Comparison of ENCODE assay signal across 9 cellular contexts in the genomic region with DNA sequence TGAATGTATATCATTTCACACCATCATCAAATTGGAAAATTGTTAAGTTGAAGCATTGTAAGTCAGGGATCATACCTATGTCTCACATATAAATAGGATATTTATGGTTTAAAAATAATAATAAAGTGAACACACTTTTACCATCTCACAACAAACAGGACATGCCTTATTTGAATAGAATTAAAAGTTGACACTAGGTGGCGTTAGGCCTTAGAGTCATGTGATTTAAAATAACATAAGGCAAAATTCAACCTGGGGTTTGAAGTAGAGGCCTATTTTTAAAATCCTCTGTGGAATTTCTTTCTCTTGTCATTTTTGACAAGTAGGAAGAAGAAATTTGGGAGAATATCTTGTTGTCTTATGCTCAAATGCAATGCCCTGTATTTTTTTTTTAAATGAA.
A peak's percentile ranks its signal among the peaks of the same experiment; 100 is the strongest.
DNase-seq lines count a peak whose midpoint lies in the region; ATAC-seq, FAIRE-seq and TF ChIP-seq lines count a peak whose summit lies in the region.
"Had no signal": no experiment of that assay in that cellular context is flagged by ENCODE, and none has a peak within 500 bp of the region (broad histone marks: within the 10 kb centered on the region; RNA-seq: fewer than 3 reads in every experiment).

No MANE protein-coding gene starts in this region.

- H2AK5ac ChIP-seq in H1 (ENCODE audit: low read depth, low read length): no peak overlapping the region

- H3K79me1 ChIP-seq in H1 (ENCODE audit: low read depth, low read length): no peaks in the 10 kb centered on the region

- no peak for TF ChIP-seq EP300 in H1 (IDR thresholded peaks at IDR 0.05; ENCODE audit: borderline replicate concordance in 1 of 2, low read depth in 2 of 2, low read length in 2 of 2)
- no peak for TF ChIP-seq EP300 in sigmoid colon (IDR thresholded peaks at IDR 0.05)

- no peak overlapping the region for H3K14ac ChIP-seq in H1 (ENCODE audit: insufficient read length)

- no peak for FAIRE-seq in H1 (lab: Jason Lieb, UNC)

- no peak overlapping the region for H3K27ac ChIP-seq in H1 (ENCODE audit: low read depth, low read length)
- H3K27ac ChIP-seq in sigmoid colon: no peak overlapping the region
- H3K27ac ChIP-seq: prostate gland had no signal

- H3K4me2 ChIP-seq in H1 (ENCODE audit: insufficient read depth in 1 of 2, low read depth in 2 of 2, low read length in 2 of 2): no peak overlapping the region

- H3K27me3 ChIP-seq in H1 (replicated peaks in 1 of 4; ENCODE audit: control insufficient read depth in 3 of 4, extremely low read depth in 1 of 4, insufficient read depth in 3 of 4, low read length in 3 of 4) (no peaks in the 10 kb centered on the region), sigmoid colon (no peaks in the 10 kb centered on the region)

- H3K4me3 ChIP-seq in H1 (ENCODE audit: extremely low read depth in 1 of 4, insufficient read depth in 2 of 4, low read depth in 3 of 4, low read length in 4 of 4) (no peak overlapping the region), sigmoid colon (no peak overlapping the region)
- H3K4me3 ChIP-seq: prostate gland had no signal

- no peak overlapping the region for H2BK20ac ChIP-seq in H1 (ENCODE audit: low read length)

- H3K23ac ChIP-seq in H1 (ENCODE audit: insufficient read length): no peak overlapping the region

- TF ChIP-seq CTCF in H1 (IDR thresholded peaks at IDR 0.05; ENCODE audit: control extremely low read depth in 1 of 3, insufficient read depth in 1 of 3, low read depth in 1 of 3, low read length in 3 of 3) (no peak), sigmoid colon (IDR thresholded peaks at IDR 0.05) (no peak)

- H2BK5ac ChIP-seq in H1 (ENCODE audit: low read depth, low read length): no peak overlapping the region

- ATAC-seq in HG03354 (IDR thresholded peaks at IDR 0.05; ENCODE audit: poor library complexity, severe bottlenecking, unreplicated experiment): no peak

- DNase-seq in SIG-M5 treated with dmso at 0.1 percent for 504 hours (lab: John Stamatoyannopoulos, UW; ENCODE audit: unreplicated experiment) (peak; percentile 9), SIG-M5 (lab: John Stamatoyannopoulos, UW) (no peak), MV-4-11 (lab: John Stamatoyannopoulos, UW) (peak; percentile 0), H1 (ENCODE audit: low read depth in 1 of 2, low spot score in 2 of 2) (no peak), superior temporal gyrus (ENCODE audit: extremely low spot score) (peak; percentile 29), sigmoid colon (no peak)
- DNase-seq in activated CD4-positive, alpha-beta T cell treated with anti-CD3 and anti-CD28 coated beads for 4 hours: no peak

- no peaks in the 10 kb centered on the region for H3K23me2 ChIP-seq in H1 (ENCODE audit: low read depth, low read length)

- CTCF ChIA-PET in H1 (lab: Charles Lee; ENCODE audit: partially characterized antibody): interaction anchor here (0.7 to 1.0 kb wide), 2 partner anchors 12 to 73 kb away, joined by 3 read pairs; no protein-coding TSS in a partner anchor

- H2BK12ac ChIP-seq in H1 (ENCODE audit: low read depth, low read length): no peak overlapping the region

- no peak overlapping the region for H4K5ac ChIP-seq in H1 (ENCODE audit: insufficient read length, low read depth, low read length)

- no peaks in the 10 kb centered on the region for H4K20me1 ChIP-seq in H1 (replicated peaks in 1 of 2; ENCODE audit: control insufficient read depth in 1 of 2, insufficient read depth in 2 of 2, low read length in 2 of 2)

- no peak for TF ChIP-seq POLR2A in H1 (IDR thresholded peaks at IDR 0.05; ENCODE audit: control extremely low read depth in 1 of 2, low read depth in 2 of 2, low read length in 2 of 2)
- TF ChIP-seq POLR2A in sigmoid colon (IDR thresholded peaks at IDR 0.05): no peak

- no peak overlapping the region for H2BK120ac ChIP-seq in H1 (replicated peaks; ENCODE audit: low read depth, low read length)

- 16% methylated on average over 1 of the region's 1 CpG; no CpG with 5 or more reads in 1 of the 2 experiments for WGBS in H1 (ENCODE audit: extremely low coverage in 1 of 2, insufficient coverage in 1 of 2, insufficient read length in 1 of 2, insufficient replicate concordance in 2 of 2, low coverage in 1 of 2, low lambda C conversion rate in 2 of 2, missing lambda C conversion rate in 1 of 2), 2 experiments
- 7 to 18% methylated on average over 1 of the region's 1 CpG for WGBS in sigmoid colon, 2 donors

- H3K4me1 ChIP-seq in H1 (replicated peaks in 1 of 4; ENCODE audit: control insufficient read depth in 3 of 4, insufficient read depth in 4 of 4, low read length in 3 of 4): no peaks in the 10 kb centered on the region
- H3K4me1 ChIP-seq in sigmoid colon: no peaks in the 10 kb centered on the region
- H3K4me1 ChIP-seq: prostate gland had no signal

- H3K36me3 ChIP-seq in H1 (ENCODE audit: control insufficient read depth in 2 of 4, insufficient read depth in 4 of 4, low read length in 3 of 4): peaks cover 0 to 3% (median 0%) of the 10 kb centered on the region in 4 experiments; a peak in 1 of 8 replicates
- no peaks in the 10 kb centered on the region for H3K36me3 ChIP-seq in sigmoid colon
- H3K36me3 ChIP-seq: prostate gland had no signal

- H3K56ac ChIP-seq in H1 (replicated peaks; ENCODE audit: insufficient read length, low read depth, low read length): no peak overlapping the region

- H4K8ac ChIP-seq in H1 (ENCODE audit: extremely low read depth, insufficient read depth, low read length): no peak overlapping the region

- no peak overlapping the region for H4K91ac ChIP-seq in H1 (replicated peaks; ENCODE audit: insufficient read length, low read length)

- H3K9ac ChIP-seq in H1 (replicated peaks in 1 of 4; ENCODE audit: extremely low read depth in 1 of 4, low read depth in 3 of 4, low read length in 3 of 4): no peak overlapping the region

- no peaks in the 10 kb centered on the region for H3K79me2 ChIP-seq in H1 (ENCODE audit: control insufficient read depth in 1 of 2, insufficient read depth in 2 of 2, low read length in 2 of 2)

- intact Hi-C loops in sigmoid colon (cut with DNase I): no loop called here

- peaks cover 5 to 7% of the 10 kb centered on the region in 2 experiments; a peak in 2 of 4 replicates for H3K9me3 ChIP-seq in H1 (ENCODE audit: insufficient read depth in 2 of 2, low read depth in 1 of 2, low read length in 1 of 2)
- no peaks in the 10 kb centered on the region for H3K9me3 ChIP-seq in sigmoid colon
- H3K9me3 ChIP-seq: prostate gland had no signal

- POLR2A ChIA-PET in H1 (lab: Charles Lee; ENCODE audit: partially characterized antibody): no interaction called here

- H3K18ac ChIP-seq in H1 (ENCODE audit: extremely low read depth, low read length): no peak overlapping the region

- H2BK15ac ChIP-seq in H1 (ENCODE audit: low read length): no peak overlapping the region

- H2AFZ ChIP-seq in H1 (ENCODE audit: low read length): 0 out of 2 replicates have a peak overlapping the region, but pooled peaks have one; percentile 50

- peak in 1 of 2 experiments; percentile 23; a peak in 2 of 4 replicates for TF ChIP-seq RAD21 in H1 (IDR thresholded peaks at IDR 0.05 in 1 of 2, conservative IDR thresholded peaks at IDR 0.05 in 1 of 2; ENCODE audit: low read depth in 2 of 2, low read length in 2 of 2)

- H3K4ac ChIP-seq in H1 (replicated peaks; ENCODE audit: insufficient read length, low read depth, low read length): no peak overlapping the region

TF ChIP-seq in H1, 55 proteins besides CTCF, POLR2A, EP300 and RAD21:
- TF ChIP-seq HDAC6 (IDR thresholded peaks at IDR 0.05; ENCODE audit: low read depth, low read length) (no peak), NRF1 (IDR thresholded peaks at IDR 0.05; ENCODE audit: low read depth, low read length) (no peak), HDAC2 (IDR thresholded peaks at IDR 0.05; ENCODE audit: borderline replicate concordance in 1 of 2, low read depth in 2 of 2, low read length in 2 of 2) (no peak), SIRT6 (IDR thresholded peaks at IDR 0.05; ENCODE audit: low read length) (no peak), BCL11A (IDR thresholded peaks at IDR 0.05; ENCODE audit: low read depth in 2 of 2, low read length in 2 of 2) (no peak), CBX5 (IDR thresholded peaks at IDR 0.05; ENCODE audit: low read depth, low read length) (no peak), SRF (IDR thresholded peaks at IDR 0.05; ENCODE audit: low read depth, low read length) (no peak), CHD2 (IDR thresholded peaks at IDR 0.05; ENCODE audit: low read length) (no peak), GTF2F1 (IDR thresholded peaks at IDR 0.05; ENCODE audit: borderline replicate concordance, low read depth, low read length) (no peak), CHD1 (IDR thresholded peaks at IDR 0.05; ENCODE audit: low read depth, low read length) (no peak), KDM5A (IDR thresholded peaks at IDR 0.05; ENCODE audit: low read length) (no peak), TAF7 (optimal IDR thresholded peaks at IDR 0.05; ENCODE audit: borderline replicate concordance, low read depth, low read length) (no peak), SIX5 (IDR thresholded peaks at IDR 0.05; ENCODE audit: low read depth, low read length) (no peak), TCF12 (IDR thresholded peaks at IDR 0.05; ENCODE audit: low read depth, low read length) (no peak), RFX5 (IDR thresholded peaks at IDR 0.05; ENCODE audit: borderline replicate concordance, low read depth, low read length) (no peak), SP1 (IDR thresholded peaks at IDR 0.05; ENCODE audit: low read depth, low read length) (no peak), YY1 (IDR thresholded peaks at IDR 0.05; ENCODE audit: low read depth, low read length) (no peak), PHF8 (conservative IDR thresholded peaks at IDR 0.05; ENCODE audit: low read depth, low read length) (no peak), TAF1 (IDR thresholded peaks at IDR 0.05; ENCODE audit: low read depth, low read length) (no peak)
- TF ChIP-seq, protein P1, sequence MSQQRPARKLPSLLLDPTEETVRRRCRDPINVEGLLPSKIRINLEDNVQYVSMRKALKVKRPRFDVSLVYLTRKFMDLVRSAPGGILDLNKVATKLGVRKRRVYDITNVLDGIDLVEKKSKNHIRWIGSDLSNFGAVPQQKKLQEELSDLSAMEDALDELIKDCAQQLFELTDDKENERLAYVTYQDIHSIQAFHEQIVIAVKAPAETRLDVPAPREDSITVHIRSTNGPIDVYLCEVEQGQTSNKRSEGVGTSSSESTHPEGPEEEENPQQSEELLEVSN (IDR thresholded peaks at IDR 0.05): no peak

Comparison
In these comparisons a context has a peak if more than half of its experiments do, and no peak if none do; other contexts are left out.
1. DNase-seq: peak in SIG-M5 treated with dmso at 0.1 percent for 504 hours (single experiment), MV-4-11 (single experiment) and superior temporal gyrus (single experiment); none in SIG-M5 (single experiment), H1 (0 of 2), activated CD4-positive, alpha-beta T cell treated with anti-CD3 and anti-CD28 coated beads for 4 hours (0 of 2) and sigmoid colon (single experiment).